In the genomic region with DNA sequence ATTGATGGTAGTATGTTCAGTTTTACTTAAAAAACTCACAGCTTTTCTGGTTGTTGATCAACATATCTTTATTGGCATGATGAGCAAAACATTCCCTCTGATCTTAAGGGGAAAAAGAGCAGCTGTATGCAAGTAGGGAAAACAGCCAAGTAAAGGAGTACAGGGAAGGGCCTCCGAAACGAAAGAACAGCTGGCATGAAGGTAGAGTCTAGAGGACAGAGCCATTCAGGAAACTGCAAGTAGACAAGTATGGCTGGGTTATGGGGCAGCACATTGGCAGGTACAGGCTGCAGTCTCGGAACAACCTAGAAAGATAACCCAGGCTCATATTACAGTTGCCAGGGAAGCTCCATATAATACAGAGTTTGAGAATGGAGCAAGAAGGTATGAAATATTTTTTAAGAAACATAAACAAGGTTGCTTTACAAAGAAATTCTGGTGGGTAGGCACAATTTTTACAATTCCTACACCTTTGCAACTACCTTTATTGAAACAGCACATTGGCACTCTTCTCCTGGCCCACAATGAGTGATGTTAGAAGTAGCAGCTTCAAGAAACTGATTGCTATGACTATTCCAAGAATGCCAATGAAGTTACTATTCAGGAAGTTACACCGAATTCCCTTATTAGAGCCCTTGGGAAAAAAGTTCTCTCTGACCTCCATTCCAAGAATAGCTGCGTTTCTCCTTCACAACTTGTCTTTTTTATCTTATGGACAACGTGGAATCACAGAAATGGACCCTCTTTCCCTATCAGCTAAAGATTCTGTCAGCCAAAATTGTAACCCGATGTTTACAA, we compare ENCODE assay signal across 14 cellular contexts. TPM values are rescaled to one million over a fixed set of nuclear protein-coding genes. Genes with fewer than 3 reads are reported as not detected.
DNase-seq lines count a peak whose midpoint lies in the region; ATAC-seq and TF ChIP-seq lines count a peak whose summit lies in the region.
"Had no signal": no experiment of that assay in that cellular context is flagged by ENCODE, and none has a peak within 500 bp of the region (broad histone marks: within the 10 kb centered on the region; RNA-seq: fewer than 3 reads in every experiment).

No MANE protein-coding gene starts in this region.

- ATAC-seq in WTC11 (no peak), GM18517 (IDR thresholded peaks at IDR 0.05; ENCODE audit: unreplicated experiment) (no peak)
- ATAC-seq in activated T-cell treated with anti-CD3 and anti-CD28 coated beads, Interleukin-2, amount 50 U/mL, for 72 hours (replicated peaks in 1 of 2): no peak

- peak overlapping the region; percentile 73; the same call in 1 of the 2 replicates for H3K27ac Mint-ChIP-seq in WTC11
- H3K27ac Mint-ChIP-seq in progenitor cell of endocrine pancreas: peak overlapping the region; percentile 7
- no peak overlapping the region for H3K27ac Mint-ChIP-seq in activated T-cell treated with anti-CD3 and anti-CD28 coated beads, Interleukin-2, amount 50 U/mL, for 72 hours
- H3K27ac Mint-ChIP-seq: CD4-positive, CD25-positive, alpha-beta regulatory T cell; immature natural killer cell had no signal

- CTCF ChIA-PET in WTC11 (lab: Charles Lee): no interaction called here

- H3K9me3 Mint-ChIP-seq in WTC11 (no peaks in the 10 kb centered on the region), progenitor cell of endocrine pancreas (ENCODE audit: low read depth) (no peaks in the 10 kb centered on the region)
- no peaks in the 10 kb centered on the region for H3K9me3 Mint-ChIP-seq in activated T-cell treated with anti-CD3 and anti-CD28 coated beads, Interleukin-2, amount 50 U/mL, for 72 hours
- H3K9me3 Mint-ChIP-seq: immature natural killer cell had no signal

- no peaks in the 10 kb centered on the region for H3K9me2 ChIP-seq in MM.1S (replicated peaks; ENCODE audit: insufficient read depth, low read length)

- no peaks in the 10 kb centered on the region for H3K27me3 ChIP-seq in MM.1S (replicated peaks; ENCODE audit: insufficient read depth, low read length)
- H3K27me3 ChIP-seq in vagina: no peaks in the 10 kb centered on the region
- H3K27me3 ChIP-seq: spleen, testis had no signal

- no peaks in the 10 kb centered on the region; the same call in 1 of the 2 replicates for H3K36me3 Mint-ChIP-seq in WTC11
- H3K36me3 Mint-ChIP-seq in progenitor cell of endocrine pancreas (ENCODE audit: insufficient read depth): peaks cover 4% of the 10 kb centered on the region
- no peaks in the 10 kb centered on the region for H3K36me3 Mint-ChIP-seq in activated T-cell treated with anti-CD3 and anti-CD28 coated beads, Interleukin-2, amount 50 U/mL, for 72 hours (ENCODE audit: insufficient read depth in 2 of 2)
- H3K36me3 Mint-ChIP-seq: CD4-positive, CD25-positive, alpha-beta regulatory T cell; immature natural killer cell had no signal

- no peak overlapping the region for H3K4me2 ChIP-seq in MM.1S (ENCODE audit: low read depth, low read length)

- H3K79me2 ChIP-seq in MM.1S (ENCODE audit: low read length): no peaks in the 10 kb centered on the region

- no peak overlapping the region for H2AFZ ChIP-seq in MM.1S (ENCODE audit: low read length)

- POLR2A ChIA-PET in WTC11 (lab: Charles Lee): interaction anchor here (1.1 kb wide), 1 partner anchor 16 kb away, joined by 3 read pairs; no protein-coding TSS in a partner anchor

- DNase-seq in HCEC 1CT (peak; percentile 50), WTC11 (ENCODE audit: low spot score) (no peak), glomerular endothelial cell (ENCODE audit: extremely low read depth, low read depth, low spot score) (peak; percentile 4), progenitor cell of endocrine pancreas (ENCODE audit: low spot score, unreplicated experiment) (no peak), MM.1S (no peak), vagina (ENCODE audit: extremely low spot score in 2 of 2) (no peak)
- no peak for DNase-seq in activated T-cell treated with anti-CD3 and anti-CD28 coated beads, Interleukin-2, amount 50 U/mL, for 72 hours
- DNase-seq: activated CD4-positive, alpha-beta T cell treated with anti-CD3 and anti-CD28 coated beads, Interleukin-2, amount 50 U/mL, for 48 hours; CD4-positive, CD25-positive, alpha-beta regulatory T cell; immature natural killer cell; NCI-H2227 treated with DMSO at 0.1 percent for 48 hours; spleen; testis had no signal

- no peak for TF ChIP-seq POLR2A in vagina (IDR thresholded peaks at IDR 0.05)

- H3K4me3 ChIP-seq in MM.1S (ENCODE audit: low read length) (no peak overlapping the region), vagina (no peak overlapping the region)
- H3K4me3 ChIP-seq: spleen, testis had no signal

- peaks cover 42% of the 10 kb centered on the region for H3K4me1 Mint-ChIP-seq in WTC11
- peaks cover 30% of the 10 kb centered on the region for H3K4me1 Mint-ChIP-seq in progenitor cell of endocrine pancreas (ENCODE audit: low read depth)
- H3K4me1 Mint-ChIP-seq in activated T-cell treated with anti-CD3 and anti-CD28 coated beads, Interleukin-2, amount 50 U/mL, for 72 hours (ENCODE audit: low read depth): no peaks in the 10 kb centered on the region
- H3K4me1 Mint-ChIP-seq: CD4-positive, CD25-positive, alpha-beta regulatory T cell; immature natural killer cell had no signal

- H3K9me3 ChIP-seq in MM.1S (replicated peaks; ENCODE audit: insufficient read depth, low read length): no peaks in the 10 kb centered on the region
- H3K9me3 ChIP-seq in vagina: no peaks in the 10 kb centered on the region
- H3K9me3 ChIP-seq: spleen, testis had no signal

- H3K9ac ChIP-seq in MM.1S (ENCODE audit: low read length): no peak overlapping the region

- H3K4me1 ChIP-seq in MM.1S (ENCODE audit: low read length) (no peaks in the 10 kb centered on the region), vagina (peaks cover 44% of the 10 kb centered on the region)
- H3K4me1 ChIP-seq: spleen had no signal

- TF ChIP-seq CTCF in WTC11 (IDR thresholded peaks at IDR 0.05) (no peak), progenitor cell of endocrine pancreas (IDR thresholded peaks at IDR 0.05; ENCODE audit: unreplicated experiment) (no peak), MM.1S (IDR thresholded peaks at IDR 0.05; ENCODE audit: low read length) (no peak), vagina (IDR thresholded peaks at IDR 0.05) (no peak)

- H3K36me3 ChIP-seq in MM.1S (replicated peaks; ENCODE audit: insufficient read depth, low read length) (no peaks in the 10 kb centered on the region), vagina (no peaks in the 10 kb centered on the region)
- H3K36me3 ChIP-seq: spleen had no signal

- intact Hi-C loops in vagina (cut with DNase I): no loop called here

- H3K27ac ChIP-seq in MM.1S (ENCODE audit: low read length) (no peak overlapping the region), vagina (no peak overlapping the region)
- H3K27ac ChIP-seq: spleen, testis had no signal

- H3K27me3 Mint-ChIP-seq in WTC11 (ENCODE audit: low read depth) (no peaks in the 10 kb centered on the region), progenitor cell of endocrine pancreas (no peaks in the 10 kb centered on the region)
- H3K27me3 Mint-ChIP-seq in activated T-cell treated with anti-CD3 and anti-CD28 coated beads, Interleukin-2, amount 50 U/mL, for 72 hours (ENCODE audit: low read depth): no peaks in the 10 kb centered on the region

- H3F3A ChIP-seq in MM.1S (ENCODE audit: insufficient read depth, low read length): no peaks in the 10 kb centered on the region

- H4K20me1 ChIP-seq in MM.1S (ENCODE audit: insufficient read depth, low read length): no peaks in the 10 kb centered on the region

- H3K4me3 Mint-ChIP-seq in WTC11 (no peak overlapping the region), progenitor cell of endocrine pancreas (ENCODE audit: low read depth) (no peak overlapping the region)
- H3K4me3 Mint-ChIP-seq in activated T-cell treated with anti-CD3 and anti-CD28 coated beads, Interleukin-2, amount 50 U/mL, for 72 hours: no peak overlapping the region
- H3K4me3 Mint-ChIP-seq: CD4-positive, CD25-positive, alpha-beta regulatory T cell; immature natural killer cell had no signal

TF ChIP-seq in WTC11, 78 proteins besides CTCF, POLR2A, EP300 and RAD21:
- TF ChIP-seq ATF1 (CRISPR knock-in tag; IDR thresholded peaks at IDR 0.05) (no peak), JUN (CRISPR knock-in tag; IDR thresholded peaks at IDR 0.05) (no peak), JAZF1 (CRISPR knock-in tag; IDR thresholded peaks at IDR 0.05) (no peak)
- TF ChIP-seq, protein P1, sequence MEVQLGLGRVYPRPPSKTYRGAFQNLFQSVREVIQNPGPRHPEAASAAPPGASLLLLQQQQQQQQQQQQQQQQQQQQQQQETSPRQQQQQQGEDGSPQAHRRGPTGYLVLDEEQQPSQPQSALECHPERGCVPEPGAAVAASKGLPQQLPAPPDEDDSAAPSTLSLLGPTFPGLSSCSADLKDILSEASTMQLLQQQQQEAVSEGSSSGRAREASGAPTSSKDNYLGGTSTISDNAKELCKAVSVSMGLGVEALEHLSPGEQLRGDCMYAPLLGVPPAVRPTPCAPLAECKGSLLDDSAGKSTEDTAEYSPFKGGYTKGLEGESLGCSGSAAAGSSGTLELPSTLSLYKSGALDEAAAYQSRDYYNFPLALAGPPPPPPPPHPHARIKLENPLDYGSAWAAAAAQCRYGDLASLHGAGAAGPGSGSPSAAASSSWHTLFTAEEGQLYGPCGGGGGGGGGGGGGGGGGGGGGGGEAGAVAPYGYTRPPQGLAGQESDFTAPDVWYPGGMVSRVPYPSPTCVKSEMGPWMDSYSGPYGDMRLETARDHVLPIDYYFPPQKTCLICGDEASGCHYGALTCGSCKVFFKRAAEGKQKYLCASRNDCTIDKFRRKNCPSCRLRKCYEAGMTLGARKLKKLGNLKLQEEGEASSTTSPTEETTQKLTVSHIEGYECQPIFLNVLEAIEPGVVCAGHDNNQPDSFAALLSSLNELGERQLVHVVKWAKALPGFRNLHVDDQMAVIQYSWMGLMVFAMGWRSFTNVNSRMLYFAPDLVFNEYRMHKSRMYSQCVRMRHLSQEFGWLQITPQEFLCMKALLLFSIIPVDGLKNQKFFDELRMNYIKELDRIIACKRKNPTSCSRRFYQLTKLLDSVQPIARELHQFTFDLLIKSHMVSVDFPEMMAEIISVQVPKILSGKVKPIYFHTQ (CRISPR knock-in tag; IDR thresholded peaks at IDR 0.05): no peak
TF ChIP-seq in WTC11: peak in this region for 0.

RNA-seq across cellular contexts. Expression of a gene that starts 45.2 kb away (rescaled TPM):
- total RNA-seq in WTC11 (2021): 47.8 to 53.8 TPM (median 51.1 TPM) in 3 replicates
- total RNA-seq in glomerular endothelial cell: 16.7 and 17.6 TPM in 2 replicates
- 138 and 154 TPM in 2 replicates for total RNA-seq in progenitor cell of endocrine pancreas
- under 1 TPM; 0.05 to 0.30 TPM for total RNA-seq in activated T-cell treated with anti-CD3 and anti-CD28 coated beads, Interleukin-2, amount 50 U/mL, for 72 hours
- 65.6 TPM for total RNA-seq in vagina

Comparison
In these comparisons a context has a peak if more than half of its experiments do, and no peak if none do; other contexts are left out.
1. DNase-seq: peak in HCEC 1CT (single experiment) and glomerular endothelial cell (single experiment); none in WTC11 (single experiment), progenitor cell of endocrine pancreas (single experiment), activated T-cell treated with anti-CD3 and anti-CD28 coated beads, Interleukin-2, amount 50 U/mL, for 72 hours (0 of 2), MM.1S (single experiment) and vagina (0 of 2).
2. RNA of a gene that starts 45.2 kb away (total RNA-seq): 138 to 154 TPM in progenitor cell of endocrine pancreas, 65.6 TPM in vagina (single experiment), 47.8 to 53.8 TPM in WTC11 and 16.7 to 17.6 TPM in glomerular endothelial cell; 0.05 to 0.30 TPM in activated T-cell treated with anti-CD3 and anti-CD28 coated beads, Interleukin-2, amount 50 U/mL, for 72 hours; every median in the first group is over 10 times any median in the second.